In genomic region chr13:37645181-37645580, GRCh38 we compare ENCODE assay signal across 39 cellular contexts. TPM values are rescaled to one million over a fixed set of nuclear protein-coding genes. Genes with fewer than 3 reads are reported as not detected.
DNase-seq lines count a peak whose midpoint lies in the region; ATAC-seq, FAIRE-seq and TF ChIP-seq lines count a peak whose summit lies in the region.
"Had no signal": no experiment of that assay in that cellular context is flagged by ENCODE, and none has a peak within 500 bp of the region (broad histone marks: within the 10 kb centered on the region; RNA-seq: fewer than 3 reads in every experiment).

No MANE protein-coding gene starts in this region.

- H3K9me3 ChIP-seq in neural progenitor cell (ENCODE audit: low read depth) (no peaks in the 10 kb centered on the region), psoas muscle (no peaks in the 10 kb centered on the region)
- H3K9me3 ChIP-seq: esophagus muscularis mucosa, heart left ventricle, SJSA1, thoracic aorta, uterus had no signal

- no peak for FAIRE-seq in GM12891 (lab: Jason Lieb, UNC)
- FAIRE-seq: A204.1, G401.6, small intestine had no signal

- no peak for TF ChIP-seq POLR2A in GM12891 (IDR thresholded peaks at IDR 0.05; ENCODE audit: low read depth, low read length)

- DNase-seq in GM23338 (ENCODE audit: low spot score), result peak; percentile 37
- DNase-seq in iPS-NIHi7 (ENCODE audit: extremely low spot score), result peak; percentile 11
- DNase-seq in neural progenitor cell (ENCODE audit: low spot score), result peak; percentile 18
- DNase-seq in psoas muscle, result no peak
- DNase-seq in stimulated activated naive CD8-positive, alpha-beta T cell treated with anti-CD3 and anti-CD28 coated beads, Interleukin-15, amount 100 ng/mL, for 72 hours, result no peak
- no peak for DNase-seq in GM12891 (ENCODE audit: insufficient read length, low spot score)
- DNase-seq: activated CD4-positive, alpha-beta T cell treated with anti-CD3 and anti-CD28 coated beads for 48 hours; activated CD8-positive, alpha-beta memory T cell treated with anti-CD3 and anti-CD28 coated beads for 24 hours; activated T-cell treated with anti-CD3 and anti-CD28 coated beads for 4 hours; Calu3; cortex of kidney; DMS79; foreskin melanocyte; GOT3; heart left ventricle; KBM-7; NCI-H1105 treated with DMSO at 0.1 percent for 48 hours; NCI-H1930; NCI-H2171 treated with DMSO at 0.1 percent for 48 hours; NCI-H524; OCI-M1; retina; small intestine; stimulated activated CD8-positive, alpha-beta memory T cell treated with anti-CD3 and anti-CD28 coated beads, Interleukin-4, amount 100 ng/mL, for 48 hours; T-cell; uterus; WERI-Rb-1 had no signal

- H3K36me3 Mint-ChIP-seq in GM23338 (ENCODE audit: low read depth), result no peaks in the 10 kb centered on the region
- no peaks in the 10 kb centered on the region for H3K36me3 Mint-ChIP-seq in brain
- H3K36me3 Mint-ChIP-seq in neural progenitor cell, result peaks cover 16% of the 10 kb centered on the region
- H3K36me3 Mint-ChIP-seq: activated naive CD4-positive, alpha-beta T cell treated with anti-CD3 and anti-CD28 coated beads, Interleukin-2, amount 50 U/mL, for 24 hours; CD14-positive monocyte; T-cell had no signal

- H3K27me3 Mint-ChIP-seq in GM23338 (ENCODE audit: insufficient read depth, low read depth, poor library complexity), result peaks cover 3% of the 10 kb centered on the region
- H3K27me3 Mint-ChIP-seq in brain, result no peaks in the 10 kb centered on the region
- no peaks in the 10 kb centered on the region for H3K27me3 Mint-ChIP-seq in neural progenitor cell (ENCODE audit: insufficient read depth, low read depth)
- no peaks in the 10 kb centered on the region for H3K27me3 Mint-ChIP-seq in stimulated activated naive CD8-positive, alpha-beta T cell treated with anti-CD3 and anti-CD28 coated beads, Interleukin-15, amount 100 ng/mL, for 72 hours
- H3K27me3 Mint-ChIP-seq: activated naive CD4-positive, alpha-beta T cell treated with anti-CD3 and anti-CD28 coated beads, Interleukin-2, amount 50 U/mL, for 24 hours; stimulated activated naive CD8-positive, alpha-beta T cell treated with anti-CD3 and anti-CD28 coated beads, Interleukin-15, Interleukin-2, amounts not matched to agents 100 ng/mL and 50 ng/mL, for 24 hours; T-cell had no signal

- H3K4me1 ChIP-seq in GM23338 (ENCODE audit: insufficient read depth) (peaks cover 15% of the 10 kb centered on the region), neural progenitor cell (peaks cover 32% of the 10 kb centered on the region), psoas muscle (no peaks in the 10 kb centered on the region)
- H3K4me1 ChIP-seq: esophagus muscularis mucosa, heart left ventricle, SJSA1, uterus had no signal

- H2AFZ ChIP-seq in GM23338 (peak overlapping the region; percentile 56; the same call in 1 of the 2 replicates), neural progenitor cell (replicated peaks) (peak overlapping the region; percentile 44)

- H3K27me3 ChIP-seq in GM23338 (ENCODE audit: insufficient read depth) (no peaks in the 10 kb centered on the region), neural progenitor cell (no peaks in the 10 kb centered on the region), psoas muscle (ENCODE audit: insufficient read depth in 3 of 3, low read length in 2 of 3) (no peaks in the 10 kb centered on the region)
- H3K27me3 ChIP-seq: SJSA1, uterus had no signal

- H3K4me3 Mint-ChIP-seq in GM23338 (no peak overlapping the region), brain (peak overlapping the region in 3 of 5 experiments; percentile 11 to 32 (median 23)), neural progenitor cell (peak overlapping the region; percentile 61)
- no peak overlapping the region for H3K4me3 Mint-ChIP-seq in stimulated activated naive CD8-positive, alpha-beta T cell treated with anti-CD3 and anti-CD28 coated beads, Interleukin-15, amount 100 ng/mL, for 72 hours
- H3K4me3 Mint-ChIP-seq: activated naive CD4-positive, alpha-beta T cell treated with anti-CD3 and anti-CD28 coated beads, Interleukin-2, amount 50 U/mL, for 24 hours; CD14-positive monocyte; stimulated activated naive CD8-positive, alpha-beta T cell treated with anti-CD3 and anti-CD28 coated beads, Interleukin-15, Interleukin-2, amounts not matched to agents 100 ng/mL and 50 ng/mL, for 24 hours; T-cell had no signal

- peak overlapping the region; percentile 53; the same call in 1 of the 2 replicates for H3K4me2 ChIP-seq in GM23338
- H3K4me2 ChIP-seq in neural progenitor cell, result peak overlapping the region; percentile 65

- H3K9me3 Mint-ChIP-seq in GM23338 (no peaks in the 10 kb centered on the region; the same call in 2 of the 3 replicates), brain (no peaks in the 10 kb centered on the region), neural progenitor cell (no peaks in the 10 kb centered on the region)
- H3K9me3 Mint-ChIP-seq in stimulated activated naive CD8-positive, alpha-beta T cell treated with anti-CD3 and anti-CD28 coated beads, Interleukin-15, amount 100 ng/mL, for 72 hours, result peaks cover 0 to 5% of the 10 kb centered on the region in 2 donors
- H3K9me3 Mint-ChIP-seq: stimulated activated naive CD8-positive, alpha-beta T cell treated with anti-CD3 and anti-CD28 coated beads, Interleukin-15, Interleukin-2, amounts not matched to agents 100 ng/mL and 50 ng/mL, for 24 hours had no signal

- no peaks in the 10 kb centered on the region for H3K36me3 ChIP-seq in GM23338 (ENCODE audit: insufficient read depth)
- no peaks in the 10 kb centered on the region for H3K36me3 ChIP-seq in neural progenitor cell
- H3K36me3 ChIP-seq in psoas muscle (ENCODE audit: insufficient read depth in 1 of 2, low read depth in 1 of 2), result no peaks in the 10 kb centered on the region
- H3K36me3 ChIP-seq: esophagus muscularis mucosa, heart left ventricle, SJSA1, thoracic aorta, uterus, WERI-Rb-1 had no signal

- no peaks in the 10 kb centered on the region for H3K79me2 ChIP-seq in GM23338 (replicated peaks; ENCODE audit: insufficient read depth)
- no peaks in the 10 kb centered on the region for H3K79me2 ChIP-seq in neural progenitor cell (ENCODE audit: low read depth)

- TF ChIP-seq CTCF in GM23338 (conservative IDR thresholded peaks at IDR 0.05; ENCODE audit: low read depth in 2 of 2), result no peak
- TF ChIP-seq CTCF in brain (conservative IDR thresholded peaks at IDR 0.05), result no peak
- no peak for TF ChIP-seq CTCF in neural progenitor cell (IDR thresholded peaks at IDR 0.05)
- TF ChIP-seq CTCF in psoas muscle (IDR thresholded peaks at IDR 0.05), result no peak

- H3K9ac ChIP-seq in neural progenitor cell, result no peak overlapping the region

- peak; percentile 38; the same call in 1 of the 3 replicates for ATAC-seq in GM23338
- no peak for ATAC-seq in psoas muscle
- no peak for ATAC-seq in GM19467 (IDR thresholded peaks at IDR 0.05; ENCODE audit: unreplicated experiment)
- no peak for ATAC-seq in stimulated activated naive CD8-positive, alpha-beta T cell treated with anti-CD3 and anti-CD28 coated beads, Interleukin-15, amount 100 ng/mL, for 72 hours
- ATAC-seq: heart left ventricle, T-cell had no signal

- no peaks in the 10 kb centered on the region for H3F3A ChIP-seq in GM23338 (replicated peaks; ENCODE audit: low read depth)
- peaks cover 24% of the 10 kb centered on the region for H3F3A ChIP-seq in neural progenitor cell (ENCODE audit: low read depth)

- H4K20me1 ChIP-seq in GM23338 (replicated peaks; ENCODE audit: insufficient read depth) (no peaks in the 10 kb centered on the region), neural progenitor cell (ENCODE audit: low read depth) (no peaks in the 10 kb centered on the region)

- peaks cover 6% of the 10 kb centered on the region; the same call in 1 of the 2 replicates for H3K9me2 ChIP-seq in GM23338 (ENCODE audit: insufficient read depth)

- no peak overlapping the region for H3K4me3 ChIP-seq in GM23338
- H3K4me3 ChIP-seq in neural progenitor cell, result no peak overlapping the region
- H3K4me3 ChIP-seq in psoas muscle, result no peak overlapping the region
- H3K4me3 ChIP-seq: esophagus muscularis mucosa, heart left ventricle, SJSA1, thoracic aorta, uterus had no signal

- H3K4me1 Mint-ChIP-seq in GM23338 (peaks cover 17% of the 10 kb centered on the region), brain (peaks cover 39% of the 10 kb centered on the region), neural progenitor cell (peaks cover 48% of the 10 kb centered on the region)
- no peaks in the 10 kb centered on the region for H3K4me1 Mint-ChIP-seq in stimulated activated naive CD8-positive, alpha-beta T cell treated with anti-CD3 and anti-CD28 coated beads, Interleukin-15, amount 100 ng/mL, for 72 hours
- H3K4me1 Mint-ChIP-seq: activated naive CD4-positive, alpha-beta T cell treated with anti-CD3 and anti-CD28 coated beads, Interleukin-2, amount 50 U/mL, for 24 hours; CD14-positive monocyte; T-cell had no signal

- intact Hi-C loops in psoas muscle (cut with DNase I), result no loop called here

- H3K27ac Mint-ChIP-seq in GM23338 (peak overlapping the region; percentile 57; the same call in 1 of the 2 replicates), brain (peak overlapping the region in 2 of 5 experiments; percentile 35 to 57), neural progenitor cell (peak overlapping the region; percentile 96)
- no peak overlapping the region for H3K27ac Mint-ChIP-seq in stimulated activated naive CD8-positive, alpha-beta T cell treated with anti-CD3 and anti-CD28 coated beads, Interleukin-15, amount 100 ng/mL, for 72 hours
- H3K27ac Mint-ChIP-seq: activated naive CD4-positive, alpha-beta T cell treated with anti-CD3 and anti-CD28 coated beads, Interleukin-2, amount 50 U/mL, for 24 hours; CD14-positive monocyte; stimulated activated naive CD8-positive, alpha-beta T cell treated with anti-CD3 and anti-CD28 coated beads, Interleukin-15, Interleukin-2, amounts not matched to agents 100 ng/mL and 50 ng/mL, for 24 hours; T-cell had no signal

- H3K27ac ChIP-seq in GM23338 (ENCODE audit: low read depth) (0 out of 2 replicates have a peak overlapping the region, but pooled peaks have one; percentile 40), neural progenitor cell (peak overlapping the region; percentile 87), psoas muscle (no peak overlapping the region)
- H3K27ac ChIP-seq: esophagus muscularis mucosa, heart left ventricle, RWPE1, SJSA1, thoracic aorta, uterus, WERI-Rb-1 had no signal

- WGBS in psoas muscle, 3 donors, result 13 to 16% (median 15%) methylated on average over 5 of the region's 5 CpGs

TF ChIP-seq in GM23338, 12 proteins besides CTCF, POLR2A, EP300 and RAD21 (continues in another document):
- TF ChIP-seq EZH2phosphoT487 (IDR thresholded peaks at IDR 0.05; ENCODE audit: unreplicated experiment) (no peak), ZNF331 (CRISPR knock-in tag; IDR thresholded peaks at IDR 0.05; ENCODE audit: low read depth) (no peak)

TF ChIP-seq in GM12891, 5 proteins besides CTCF, POLR2A, EP300 and RAD21 (continues in another document):
- no peak for TF ChIP-seq POU2F2 (IDR thresholded peaks at IDR 0.05; ENCODE audit: low read depth, low read length)
- no peak for TF ChIP-seq PAX5 (IDR thresholded peaks at IDR 0.05; ENCODE audit: insufficient read depth, low read length, severe bottlenecking)

RNA-seq across cellular contexts. Expression of gene POSTN, which starts 46.6 kb away (rescaled TPM):
- 0.31 and 0.39 TPM in 2 replicates for total RNA-seq in GM23338 (2014; rRNA removed; shearing (Covaris generic))
- polyA plus RNA-seq in GM23338 (2016; fragmentation: Nextera tagmentation; extraction: Ambion mirVana) (0.21 and 0.37 TPM in 2 replicates), brain (ENCODE audit: insufficient read depth, low read depth, low replicate concordance) (0.58 TPM), psoas muscle (1 to 10 TPM; 3.1 to 9.9 (median 6.3) TPM)
- total RNA-seq in neural progenitor cell (ENCODE audit: low replicate concordance) (not detected in 2 replicates), psoas muscle (10 to 100 TPM in 1 of 4 donors, 1 to 10 TPM in 3; 3.4 to 11.8 (median 5.1) TPM)
- not detected for polyA plus RNA-seq in GM12891 (2012; ENCODE audit: low read depth, missing spikeins)
- total RNA-seq: Calu3, HT-29, SJSA1 had no signal
- polyA plus RNA-seq: CD14-positive monocyte had no signal

Comparison
In these comparisons a context has a peak if more than half of its experiments do, and no peak if none do; other contexts are left out.
1. DNase-seq: peak in GM23338 (single experiment), iPS-NIHi7 (single experiment) and neural progenitor cell (single experiment); none in psoas muscle (0 of 2), stimulated activated naive CD8-positive, alpha-beta T cell treated with anti-CD3 and anti-CD28 coated beads, Interleukin-15, amount 100 ng/mL, for 72 hours (0 of 2) and GM12891 (single experiment).
2. H3K27ac Mint-ChIP-seq: peak in GM23338 (single experiment) and neural progenitor cell (single experiment); none in stimulated activated naive CD8-positive, alpha-beta T cell treated with anti-CD3 and anti-CD28 coated beads, Interleukin-15, amount 100 ng/mL, for 72 hours (0 of 2).
3. H3K4me3 Mint-ChIP-seq: peak in brain (3 of 5) and neural progenitor cell (single experiment); none in GM23338 (single experiment) and stimulated activated naive CD8-positive, alpha-beta T cell treated with anti-CD3 and anti-CD28 coated beads, Interleukin-15, amount 100 ng/mL, for 72 hours (0 of 2).